In genomic region chr14:71403673-71404072, GRCh38 we compare ENCODE assay signal across 8 cellular contexts.
A peak's percentile ranks its signal among the peaks of the same experiment; 100 is the strongest.
DNase-seq lines count a peak whose midpoint lies in the region; ATAC-seq and TF ChIP-seq lines count a peak whose summit lies in the region.

No MANE protein-coding gene starts in this region.

- intact Hi-C loops in uterus (cut with DNase I; ENCODE audit: low total_unique reads): no loop called here

- H3K4me3 ChIP-seq in LNCaP clone FGC (ENCODE audit: low read depth, low read length) (no peak overlapping the region), liver (ENCODE audit: low read depth in 1 of 3, low read length in 3 of 3) (no peak overlapping the region), uterus (no peak overlapping the region)

- no peak overlapping the region for H3K27ac ChIP-seq in liver (ENCODE audit: low read depth in 1 of 2, low read length in 2 of 2)
- H3K27ac ChIP-seq in uterus: no peak overlapping the region

- in situ Hi-C loops in ACHN (cut with HindIII; ENCODE audit: low pct_ligation_motif_present, low pct_unique_long_range_greater_than_20kb, low sequenced_read_pairs): no loop called here

- peak; percentile 56 to 79 for TF ChIP-seq RAD21 in liver (IDR thresholded peaks at IDR 0.05)

- H3K27me3 ChIP-seq in liver (ENCODE audit: control insufficient read depth in 4 of 4, insufficient read depth in 4 of 4, low read length in 3 of 4) (no peaks in the 10 kb centered on the region), uterus (no peaks in the 10 kb centered on the region)

- no peaks in the 10 kb centered on the region for H3K9me3 ChIP-seq in liver (ENCODE audit: control insufficient read depth in 4 of 4, low read length in 3 of 4)
- H3K9me3 ChIP-seq in uterus: no peaks in the 10 kb centered on the region

- no peaks in the 10 kb centered on the region for H3K36me3 ChIP-seq in liver (ENCODE audit: control insufficient read depth in 4 of 4, insufficient read depth in 3 of 4, low read depth in 1 of 4, low read length in 3 of 4)
- no peaks in the 10 kb centered on the region for H3K36me3 ChIP-seq in uterus

- H3K9ac ChIP-seq in liver (ENCODE audit: low read depth in 1 of 2, low read length in 2 of 2): no peak overlapping the region

- TF ChIP-seq CTCF in LNCaP clone FGC (IDR thresholded peaks at IDR 0.05; ENCODE audit: control insufficient read depth, extremely low read depth, insufficient read depth) (peak; percentile 33), liver (IDR thresholded peaks at IDR 0.05; ENCODE audit: low read depth, low read length, missing input control) (peak; percentile 39), uterus (IDR thresholded peaks at IDR 0.05) (no peak)

- ATAC-seq in GM18511 (IDR thresholded peaks at IDR 0.05; ENCODE audit: unreplicated experiment): peak; percentile 70

- no peak for TF ChIP-seq POLR2A in uterus (IDR thresholded peaks at IDR 0.05)

- H3K4me1 ChIP-seq in liver (ENCODE audit: control insufficient read depth in 4 of 4, insufficient read depth in 4 of 4, low read length in 3 of 4): no peaks in the 10 kb centered on the region
- H3K4me1 ChIP-seq in uterus: no peaks in the 10 kb centered on the region

- DNase-seq in ACHN (peak; percentile 25), LNCaP clone FGC (ENCODE audit: low read depth) (peak; percentile 55), epidermal melanocyte (ENCODE audit: insufficient read length, low spot score) (no peak), NCI-H187 (lab: John Stamatoyannopoulos, UW) (no peak), uterus (no peak)
- DNase-seq in activated CD4-positive, alpha-beta T cell treated with anti-CD3 and anti-CD28 coated beads, Interleukin-2, amount 50 U/mL, for 4 hours: peak; percentile 13 to 22

TF ChIP-seq in liver, 16 proteins besides CTCF, POLR2A, EP300 and RAD21:
- TF ChIP-seq NR2F2 (IDR thresholded peaks at IDR 0.05) (no peak), HNF4A (conservative IDR thresholded peaks at IDR 0.05) (no peak), SP1 (IDR thresholded peaks at IDR 0.05) (no peak), MAX (IDR thresholded peaks at IDR 0.05) (no peak)

Comparison
In these comparisons a context has a peak if more than half of its experiments do, and no peak if none do; other contexts are left out.
1. DNase-seq: peak in ACHN (single experiment), LNCaP clone FGC (single experiment) and activated CD4-positive, alpha-beta T cell treated with anti-CD3 and anti-CD28 coated beads, Interleukin-2, amount 50 U/mL, for 4 hours (2 of 2); none in epidermal melanocyte (single experiment), NCI-H187 (0 of 2) and uterus (0 of 2).
2. CTCF ChIP-seq: peak in LNCaP clone FGC (single experiment) and liver (single experiment); none in uterus (0 of 4).